Comparison of ENCODE assay signal across 1 cellular context in the genomic region with DNA sequence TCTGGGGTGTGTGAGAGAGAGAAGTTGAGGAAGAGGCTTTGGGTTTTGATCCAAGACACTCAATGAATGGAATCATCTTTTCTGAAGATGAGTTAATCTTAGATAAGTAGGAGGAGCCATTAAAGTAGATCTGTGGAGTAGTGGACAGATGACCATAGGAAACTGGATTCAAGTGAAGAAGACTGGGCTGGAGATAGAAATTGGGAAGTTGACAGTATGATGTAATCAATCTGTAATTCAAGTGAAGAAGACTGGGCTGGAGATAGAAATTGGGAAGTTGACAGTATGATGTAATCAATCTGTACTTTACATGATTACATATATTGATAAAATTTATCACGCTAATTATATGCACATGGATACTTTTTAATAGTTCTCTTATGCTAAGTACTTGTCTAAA.
TF ChIP-seq lines count a peak whose summit lies in the region.

No MANE protein-coding gene starts in this region.

TF ChIP-seq in K562, 482 proteins besides CTCF, POLR2A, EP300 and RAD21 (continued from another document):
- no peak for TF ChIP-seq RNF2 (IDR thresholded peaks at IDR 0.05)
- no peak for TF ChIP-seq ZNF408 (CRISPR knock-in tag; IDR thresholded peaks at IDR 0.05; ENCODE audit: low read depth)
- TF ChIP-seq NCOA6 (IDR thresholded peaks at IDR 0.05): no peak
- peak; percentile 19; the same call in 1 of the 2 replicates for TF ChIP-seq SOX6 (IDR thresholded peaks at IDR 0.05)
- no peak for TF ChIP-seq PHB (CRISPR knock-in tag; IDR thresholded peaks at IDR 0.05)
- TF ChIP-seq ZSCAN32 (CRISPR knock-in tag; IDR thresholded peaks at IDR 0.05): peak; percentile 73
- TF ChIP-seq, protein P1, sequence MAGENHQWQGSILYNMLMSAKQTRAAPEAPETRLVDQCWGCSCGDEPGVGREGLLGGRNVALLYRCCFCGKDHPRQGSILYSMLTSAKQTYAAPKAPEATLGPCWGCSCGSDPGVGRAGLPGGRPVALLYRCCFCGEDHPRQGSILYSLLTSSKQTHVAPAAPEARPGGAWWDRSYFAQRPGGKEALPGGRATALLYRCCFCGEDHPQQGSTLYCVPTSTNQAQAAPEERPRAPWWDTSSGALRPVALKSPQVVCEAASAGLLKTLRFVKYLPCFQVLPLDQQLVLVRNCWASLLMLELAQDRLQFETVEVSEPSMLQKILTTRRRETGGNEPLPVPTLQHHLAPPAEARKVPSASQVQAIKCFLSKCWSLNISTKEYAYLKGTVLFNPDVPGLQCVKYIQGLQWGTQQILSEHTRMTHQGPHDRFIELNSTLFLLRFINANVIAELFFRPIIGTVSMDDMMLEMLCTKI (IDR thresholded peaks at IDR 0.05; ENCODE audit: partially characterized antibody): no peak
- peak; percentile 62; the same call in 1 of the 2 replicates for TF ChIP-seq CEBPG (CRISPR knock-in tag; IDR thresholded peaks at IDR 0.05)
- peak; percentile 92 to 97 for TF ChIP-seq CEBPG (tag; conservative IDR thresholded peaks at IDR 0.05 in 1 of 2, IDR thresholded peaks at IDR 0.05 in 1 of 2)
- TF ChIP-seq ATF7 (IDR thresholded peaks at IDR 0.05): peak; percentile 96
- no peak for TF ChIP-seq ZNF143 (CRISPR knock-in tag; IDR thresholded peaks at IDR 0.05)
- 0 out of 2 replicates have a peak, but pooled peaks have one; percentile 56 for TF ChIP-seq ZNF175 (CRISPR knock-in tag; IDR thresholded peaks at IDR 0.05; ENCODE audit: low read depth)
- TF ChIP-seq CXXC5 (CRISPR knock-in tag; IDR thresholded peaks at IDR 0.05): no peak
- TF ChIP-seq BCL6 (CRISPR knock-in tag; IDR thresholded peaks at IDR 0.05): no peak
- TF ChIP-seq FOSL1 (tag; conservative IDR thresholded peaks at IDR 0.05): 0 out of 2 replicates have a peak, but pooled peaks have one; percentile 18
- TF ChIP-seq, protein P2, sequence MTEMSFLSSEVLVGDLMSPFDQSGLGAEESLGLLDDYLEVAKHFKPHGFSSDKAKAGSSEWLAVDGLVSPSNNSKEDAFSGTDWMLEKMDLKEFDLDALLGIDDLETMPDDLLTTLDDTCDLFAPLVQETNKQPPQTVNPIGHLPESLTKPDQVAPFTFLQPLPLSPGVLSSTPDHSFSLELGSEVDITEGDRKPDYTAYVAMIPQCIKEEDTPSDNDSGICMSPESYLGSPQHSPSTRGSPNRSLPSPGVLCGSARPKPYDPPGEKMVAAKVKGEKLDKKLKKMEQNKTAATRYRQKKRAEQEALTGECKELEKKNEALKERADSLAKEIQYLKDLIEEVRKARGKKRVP (CRISPR knock-in tag; IDR thresholded peaks at IDR 0.05): peak; percentile 85
- TF ChIP-seq SMARCA4 (IDR thresholded peaks at IDR 0.05): peak; percentile 52; the same call in 1 of the 2 replicates
- TF ChIP-seq ZFX (CRISPR knock-in tag; IDR thresholded peaks at IDR 0.05): no peak
- TF ChIP-seq, protein P3, sequence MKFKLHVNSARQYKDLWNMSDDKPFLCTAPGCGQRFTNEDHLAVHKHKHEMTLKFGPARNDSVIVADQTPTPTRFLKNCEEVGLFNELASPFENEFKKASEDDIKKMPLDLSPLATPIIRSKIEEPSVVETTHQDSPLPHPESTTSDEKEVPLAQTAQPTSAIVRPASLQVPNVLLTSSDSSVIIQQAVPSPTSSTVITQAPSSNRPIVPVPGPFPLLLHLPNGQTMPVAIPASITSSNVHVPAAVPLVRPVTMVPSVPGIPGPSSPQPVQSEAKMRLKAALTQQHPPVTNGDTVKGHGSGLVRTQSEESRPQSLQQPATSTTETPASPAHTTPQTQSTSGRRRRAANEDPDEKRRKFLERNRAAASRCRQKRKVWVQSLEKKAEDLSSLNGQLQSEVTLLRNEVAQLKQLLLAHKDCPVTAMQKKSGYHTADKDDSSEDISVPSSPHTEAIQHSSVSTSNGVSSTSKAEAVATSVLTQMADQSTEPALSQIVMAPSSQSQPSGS (CRISPR knock-in tag; IDR thresholded peaks at IDR 0.05): no peak
- TF ChIP-seq, protein P4, sequence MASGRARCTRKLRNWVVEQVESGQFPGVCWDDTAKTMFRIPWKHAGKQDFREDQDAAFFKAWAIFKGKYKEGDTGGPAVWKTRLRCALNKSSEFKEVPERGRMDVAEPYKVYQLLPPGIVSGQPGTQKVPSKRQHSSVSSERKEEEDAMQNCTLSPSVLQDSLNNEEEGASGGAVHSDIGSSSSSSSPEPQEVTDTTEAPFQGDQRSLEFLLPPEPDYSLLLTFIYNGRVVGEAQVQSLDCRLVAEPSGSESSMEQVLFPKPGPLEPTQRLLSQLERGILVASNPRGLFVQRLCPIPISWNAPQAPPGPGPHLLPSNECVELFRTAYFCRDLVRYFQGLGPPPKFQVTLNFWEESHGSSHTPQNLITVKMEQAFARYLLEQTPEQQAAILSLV (tag; IDR thresholded peaks at IDR 0.05): 0 out of 2 replicates have a peak, but pooled peaks have one; percentile 48
- no peak for TF ChIP-seq GATAD2B (IDR thresholded peaks at IDR 0.05; ENCODE audit: borderline replicate concordance)
- no peak for TF ChIP-seq HNRNPL (IDR thresholded peaks at IDR 0.05; ENCODE audit: low read depth, low read length)
- TF ChIP-seq FOXA3 (CRISPR knock-in tag; conservative IDR thresholded peaks at IDR 0.05 in 1 of 2, IDR thresholded peaks at IDR 0.05 in 1 of 2): no peak; a peak in 1 of 4 replicates
- TF ChIP-seq DPF2 (IDR thresholded peaks at IDR 0.05): peak; percentile 56; the same call in 1 of the 2 replicates
- no peak for TF ChIP-seq RBM34 (IDR thresholded peaks at IDR 0.05; ENCODE audit: borderline replicate concordance, insufficient read depth, low read length)
- TF ChIP-seq NUFIP1 (IDR thresholded peaks at IDR 0.05; ENCODE audit: partially characterized antibody): no peak
- 0 out of 2 replicates have a peak, but pooled peaks have one; percentile 33 for TF ChIP-seq SMAD4 (CRISPR knock-in tag; conservative IDR thresholded peaks at IDR 0.05)
- no peak for TF ChIP-seq KLF13 (tag; IDR thresholded peaks at IDR 0.05; ENCODE audit: borderline replicate concordance, low read depth)
- TF ChIP-seq JUND (IDR thresholded peaks at IDR 0.05; ENCODE audit: borderline replicate concordance, low read depth, low read length): peak; percentile 59; the same call in 1 of the 2 replicates
- TF ChIP-seq JUND (tag; IDR thresholded peaks at IDR 0.05; ENCODE audit: borderline replicate concordance, low read depth, low read length): peak; percentile 64; the same call in 2 of the 3 replicates
- TF ChIP-seq POLR2AphosphoS5 (IDR thresholded peaks at IDR 0.05; ENCODE audit: control insufficient read depth, insufficient read depth, low read depth, low read length): no peak
- TF ChIP-seq FOXK1 (CRISPR knock-in tag; IDR thresholded peaks at IDR 0.05; ENCODE audit: borderline replicate concordance): no peak
- 0 out of 2 replicates have a peak, but pooled peaks have one; percentile 13 for TF ChIP-seq ZNF75A (CRISPR knock-in tag; IDR thresholded peaks at IDR 0.05)
- TF ChIP-seq ZBED1 (IDR thresholded peaks at IDR 0.05): no peak
- no peak for TF ChIP-seq LEF1 (IDR thresholded peaks at IDR 0.05)
- no peak for TF ChIP-seq POLR2AphosphoS2 (IDR thresholded peaks at IDR 0.05; ENCODE audit: low read length)
- TF ChIP-seq, protein P5, sequence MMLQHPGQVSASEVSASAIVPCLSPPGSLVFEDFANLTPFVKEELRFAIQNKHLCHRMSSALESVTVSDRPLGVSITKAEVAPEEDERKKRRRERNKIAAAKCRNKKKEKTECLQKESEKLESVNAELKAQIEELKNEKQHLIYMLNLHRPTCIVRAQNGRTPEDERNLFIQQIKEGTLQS (IDR thresholded peaks at IDR 0.05): peak; percentile 94
- TF ChIP-seq, protein P5 (CRISPR knock-in tag; conservative IDR thresholded peaks at IDR 0.05): no peak
- TF ChIP-seq CREB1 (IDR thresholded peaks at IDR 0.05): no peak
- TF ChIP-seq CREB1 (CRISPR knock-in tag; IDR thresholded peaks at IDR 0.05): no peak
- peak; percentile 60; the same call in 1 of the 2 replicates for TF ChIP-seq FOXJ2 (tag; IDR thresholded peaks at IDR 0.05)
- TF ChIP-seq MECOM (CRISPR knock-in tag; IDR thresholded peaks at IDR 0.05): peak; percentile 82
- TF ChIP-seq SMAD1 (IDR thresholded peaks at IDR 0.05; ENCODE audit: low read depth, low read length, partially characterized antibody): no peak
- peak; percentile 58; the same call in 1 of the 2 replicates for TF ChIP-seq ARID1B (IDR thresholded peaks at IDR 0.05)
- TF ChIP-seq L3MBTL2 (IDR thresholded peaks at IDR 0.05): no peak
- TF ChIP-seq ZNF507 (tag; conservative IDR thresholded peaks at IDR 0.05): no peak
- TF ChIP-seq TRIM28 (IDR thresholded peaks at IDR 0.05): no peak
- TF ChIP-seq NR2C2 (CRISPR knock-in tag; IDR thresholded peaks at IDR 0.05): no peak
- no peak for TF ChIP-seq NR2C2 (tag; IDR thresholded peaks at IDR 0.05)
- TF ChIP-seq CTBP1 (IDR thresholded peaks at IDR 0.05; ENCODE audit: borderline replicate concordance): peak; percentile 52; the same call in 1 of the 2 replicates
- no peak for TF ChIP-seq ZFP36 (IDR thresholded peaks at IDR 0.05; ENCODE audit: low read depth, low read length, partially characterized antibody)
- TF ChIP-seq ZNF133 (CRISPR knock-in tag; IDR thresholded peaks at IDR 0.05): no peak
- TF ChIP-seq PTRF (tag; IDR thresholded peaks at IDR 0.05): no peak
- TF ChIP-seq ILK (tag; IDR thresholded peaks at IDR 0.05; ENCODE audit: borderline replicate concordance, low read depth): no peak
- TF ChIP-seq TGIF2 (CRISPR knock-in tag; IDR thresholded peaks at IDR 0.05): no peak
- peak; percentile 51 for TF ChIP-seq MEIS2 (IDR thresholded peaks at IDR 0.05; ENCODE audit: partially characterized antibody)
- TF ChIP-seq, protein P6, sequence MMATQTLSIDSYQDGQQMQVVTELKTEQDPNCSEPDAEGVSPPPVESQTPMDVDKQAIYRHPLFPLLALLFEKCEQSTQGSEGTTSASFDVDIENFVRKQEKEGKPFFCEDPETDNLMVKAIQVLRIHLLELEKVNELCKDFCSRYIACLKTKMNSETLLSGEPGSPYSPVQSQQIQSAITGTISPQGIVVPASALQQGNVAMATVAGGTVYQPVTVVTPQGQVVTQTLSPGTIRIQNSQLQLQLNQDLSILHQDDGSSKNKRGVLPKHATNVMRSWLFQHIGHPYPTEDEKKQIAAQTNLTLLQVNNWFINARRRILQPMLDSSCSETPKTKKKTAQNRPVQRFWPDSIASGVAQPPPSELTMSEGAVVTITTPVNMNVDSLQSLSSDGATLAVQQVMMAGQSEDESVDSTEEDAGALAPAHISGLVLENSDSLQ (IDR thresholded peaks at IDR 0.05): peak; percentile 21; the same call in 1 of the 2 replicates
- TF ChIP-seq TRIM24 (IDR thresholded peaks at IDR 0.05): peak; percentile 81 to 93
- no peak for TF ChIP-seq XRCC3 (IDR thresholded peaks at IDR 0.05)
- TF ChIP-seq NFYB (IDR thresholded peaks at IDR 0.05; ENCODE audit: extremely low read depth, insufficient read length): no peak
- TF ChIP-seq U2AF1 (optimal IDR thresholded peaks at IDR 0.05; ENCODE audit: low read depth, low read length): no peak
- no peak for TF ChIP-seq NCOA4 (IDR thresholded peaks at IDR 0.05; ENCODE audit: partially characterized antibody)
